Comparison of ENCODE assay signal across 13 cellular contexts in genomic region chr16:28610595-28611270, GRCh38. TPM values are rescaled to one million over a fixed set of nuclear protein-coding genes. Genes with fewer than 3 reads are reported as not detected.
DNase-seq lines count a peak whose midpoint lies in the region; ATAC-seq and TF ChIP-seq lines count a peak whose summit lies in the region.
"Had no signal": no experiment of that assay in that cellular context is flagged by ENCODE, and none has a peak within 500 bp of the region (broad histone marks: within the 10 kb centered on the region; RNA-seq: fewer than 3 reads in every experiment).

No MANE protein-coding gene starts in this region.

- H2AFZ ChIP-seq in Karpas-422 (ENCODE audit: low read length) = no peak overlapping the region
- H2AFZ ChIP-seq in parathyroid adenoma = peak overlapping the region; percentile 27

- H3K27ac ChIP-seq in Karpas-422 (ENCODE audit: low read length) (peak overlapping the region; percentile 91), parathyroid adenoma (peak overlapping the region; percentile 90)
- H3K27ac ChIP-seq: 22Rv1, suprapubic skin had no signal

- H3K4me2 ChIP-seq in Karpas-422 (ENCODE audit: low read depth, low read length, poor library complexity, severe bottlenecking) (peak overlapping the region; percentile 36), parathyroid adenoma (ENCODE audit: low read length) (peak overlapping the region; percentile 58)

- H3K9me3 Mint-ChIP-seq in T-helper 2 cell treated with Interferon-gamma antibody and Interleukin-4, amounts not matched to agents 5 μg/mL and 100 μg/mL, for 36 hours = no peaks in the 10 kb centered on the region

- H3K9ac ChIP-seq in Karpas-422 (ENCODE audit: low read length) = peak overlapping the region; percentile 47
- H3K9ac ChIP-seq in parathyroid adenoma = no peak overlapping the region

- H3K79me2 ChIP-seq in Karpas-422 (ENCODE audit: low read length) (peaks cover 10% of the 10 kb centered on the region; the same call in 1 of the 2 replicates), parathyroid adenoma (peaks cover 3% of the 10 kb centered on the region)

- H3K4me1 Mint-ChIP-seq in T-helper 2 cell treated with Interferon-gamma antibody and Interleukin-4, amounts not matched to agents 5 μg/mL and 100 μg/mL, for 36 hours (ENCODE audit: low read depth) = peaks cover 4% of the 10 kb centered on the region

- H4K20me1 ChIP-seq in Karpas-422 (ENCODE audit: insufficient read depth, low read depth, low read length) = no peaks in the 10 kb centered on the region

- H3K9me3 ChIP-seq in Karpas-422 (ENCODE audit: low read length) = no peaks in the 10 kb centered on the region
- H3K9me3 ChIP-seq in parathyroid adenoma (ENCODE audit: control insufficient read depth, low read length) = no peaks in the 10 kb centered on the region
- H3K9me3 ChIP-seq: MG63, suprapubic skin had no signal

- peaks cover 12% of the 10 kb centered on the region; the same call in 1 of the 2 replicates for H3K36me3 ChIP-seq in Karpas-422 (ENCODE audit: insufficient read depth, low read length)
- H3K36me3 ChIP-seq in parathyroid adenoma (ENCODE audit: control insufficient read depth, insufficient read depth, low read length) = no peaks in the 10 kb centered on the region
- H3K36me3 ChIP-seq: MG63, suprapubic skin had no signal

- H3K4me1 ChIP-seq in Karpas-422 (ENCODE audit: low read length) = peaks cover 35% of the 10 kb centered on the region
- H3K4me1 ChIP-seq in parathyroid adenoma = peaks cover 22% of the 10 kb centered on the region

- DNase-seq in T-helper 2 cell treated with Interferon-gamma antibody and Interleukin-4, amounts not matched to agents 5 μg/mL and 100 μg/mL, for 36 hours (ENCODE audit: low spot score) = no peak
- DNase-seq in T-helper 2 cell = no peak
- DNase-seq in Karpas-422 = peak; percentile 61
- peak; percentile 58 for DNase-seq in left kidney (ENCODE audit: low read depth, low spot score)
- DNase-seq: activated T-cell treated with anti-CD3 and anti-CD28 coated beads for 4 hours, MG63 had no signal

- no peaks in the 10 kb centered on the region for H3K27me3 Mint-ChIP-seq in T-helper 2 cell treated with Interferon-gamma antibody and Interleukin-4, amounts not matched to agents 5 μg/mL and 100 μg/mL, for 36 hours (ENCODE audit: low read depth)

- no peak for TF ChIP-seq CTCF in parathyroid adenoma (IDR thresholded peaks at IDR 0.05)

- H3K27ac Mint-ChIP-seq in T-helper 2 cell treated with Interferon-gamma antibody and Interleukin-4, amounts not matched to agents 5 μg/mL and 100 μg/mL, for 36 hours = peak overlapping the region; percentile 8

- no peak overlapping the region for H3K4me3 Mint-ChIP-seq in T-helper 2 cell treated with Interferon-gamma antibody and Interleukin-4, amounts not matched to agents 5 μg/mL and 100 μg/mL, for 36 hours

- H3K4me3 ChIP-seq in Karpas-422 (ENCODE audit: low read length) (no peak overlapping the region), parathyroid adenoma (ENCODE audit: low read depth, low read length) (no peak overlapping the region)
- H3K4me3 ChIP-seq: MG63 had no signal

- H3K36me3 Mint-ChIP-seq in T-helper 2 cell treated with Interferon-gamma antibody and Interleukin-4, amounts not matched to agents 5 μg/mL and 100 μg/mL, for 36 hours (ENCODE audit: low read depth) = no peaks in the 10 kb centered on the region

- no peak for ATAC-seq in HG02610 (IDR thresholded peaks at IDR 0.05; ENCODE audit: unreplicated experiment)
- ATAC-seq in GM19035 (IDR thresholded peaks at IDR 0.05; ENCODE audit: unreplicated experiment) = no peak
- no peak for ATAC-seq in GM19023 (IDR thresholded peaks at IDR 0.05; ENCODE audit: unreplicated experiment)

- no peaks in the 10 kb centered on the region for H3K9me2 ChIP-seq in Karpas-422 (replicated peaks; ENCODE audit: insufficient read depth, low read length)

- H3K27me3 ChIP-seq in Karpas-422 (ENCODE audit: low read length) = no peaks in the 10 kb centered on the region
- H3K27me3 ChIP-seq in parathyroid adenoma (ENCODE audit: control insufficient read depth, insufficient read depth, low read length) = no peaks in the 10 kb centered on the region
- H3K27me3 ChIP-seq: MG63, suprapubic skin had no signal

RNA-seq across cellular contexts. Expression of gene SULT1A1, which starts 0.9 kb away (rescaled TPM):
- 122 and 179 TPM in 2 replicates for total RNA-seq in Karpas-422 (2014; rRNA removed; shearing (Covaris generic); ENCODE audit: low replicate concordance)

RNA-seq across cellular contexts. Expression of gene SULT1A2, which starts 13.9 kb away (rescaled TPM):
- 16.1 and 36.1 TPM in 2 replicates for total RNA-seq in Karpas-422 (2014; rRNA removed; shearing (Covaris generic); ENCODE audit: low replicate concordance)
- total RNA-seq: dermis microvascular lymphatic vessel endothelial cell, suprapubic skin had no signal

RNA-seq across cellular contexts. Expression of gene NPIPB8, which starts 27.1 kb away (rescaled TPM):
- 1.9 and 4.5 TPM in 2 replicates for total RNA-seq in Karpas-422 (2014; rRNA removed; shearing (Covaris generic); ENCODE audit: low replicate concordance)

RNA-seq across cellular contexts. Expression of gene SGF29, which starts 57.0 kb away (rescaled TPM):
- total RNA-seq in Karpas-422 (2014; rRNA removed; shearing (Covaris generic); ENCODE audit: low replicate concordance) = 44.7 and 70.5 TPM in 2 replicates

Comparison
In these comparisons a context has a peak if more than half of its experiments do, and no peak if none do; other contexts are left out.
1. DNase-seq: peak in Karpas-422 (single experiment) and left kidney (single experiment); none in T-helper 2 cell treated with Interferon-gamma antibody and Interleukin-4, amounts not matched to agents 5 μg/mL and 100 μg/mL, for 36 hours (single experiment) and T-helper 2 cell (0 of 5).